In genomic region chr1:16101618-16102017, GRCh38 we compare ENCODE assay signal across 18 cellular contexts. TPM values are rescaled to one million over a fixed set of nuclear protein-coding genes. Genes with fewer than 3 reads are reported as not detected.
DNase-seq lines count a peak whose midpoint lies in the region; ATAC-seq, FAIRE-seq and TF ChIP-seq lines count a peak whose summit lies in the region.
"Had no signal": no experiment of that assay in that cellular context is flagged by ENCODE, and none has a peak within 500 bp of the region (broad histone marks: within the 10 kb centered on the region; RNA-seq: fewer than 3 reads in every experiment).

No MANE protein-coding gene starts in this region.

- H2BK120ac ChIP-seq in trophoblast cell (ENCODE audit: insufficient read depth, low read length, poor library complexity): no peak overlapping the region

- no peak overlapping the region for H3K4ac ChIP-seq in trophoblast cell (ENCODE audit: low read depth, low read length)

- peaks cover 14% of the 10 kb centered on the region in 2 donors for H3K27me3 Mint-ChIP-seq in natural killer cell treated with Interleukin-12 subunit alpha and Interleukin-12 subunit beta and Interleukin-15 and Interleukin-18, amount 100 ng/mL, for 72 hours

- no peak overlapping the region for H2BK12ac ChIP-seq in trophoblast cell (ENCODE audit: low read length)

- POLR2A ChIA-PET in HepG2 (lab: Yijun Ruan, JAX): no interaction called here

- in situ Hi-C loops in HepG2 (cut with HindIII; ENCODE audit: extremely low pct_ligation_motif_present, low pct_unique_long_range_greater_than_20kb): no loop called here

- H3K36me3 ChIP-seq in HepG2 (replicated peaks in 1 of 2; ENCODE audit: control insufficient read depth in 1 of 2, insufficient read depth in 2 of 2, low read length in 2 of 2) (no peaks in the 10 kb centered on the region), right lobe of liver (no peaks in the 10 kb centered on the region), kidney (ENCODE audit: control insufficient read depth in 1 of 2, insufficient read depth in 2 of 2, low read length in 2 of 2) (no peaks in the 10 kb centered on the region), trophoblast cell (ENCODE audit: control insufficient read depth in 1 of 2, insufficient read depth in 2 of 2, low read length in 2 of 2) (no peaks in the 10 kb centered on the region)
- H3K36me3 ChIP-seq: HAP-1 had no signal

- peak overlapping the region; percentile 61 for H3K4me2 ChIP-seq in HepG2 (ENCODE audit: low read depth, low read length)
- no peak overlapping the region for H3K4me2 ChIP-seq in trophoblast cell (ENCODE audit: low read length)

- H3K9me3 Mint-ChIP-seq in natural killer cell treated with Interleukin-12 subunit alpha and Interleukin-12 subunit beta and Interleukin-15 and Interleukin-18, amount 100 ng/mL, for 72 hours: no peaks in the 10 kb centered on the region

- no peak overlapping the region for H4K8ac ChIP-seq in trophoblast cell (ENCODE audit: low read depth, low read length)

- no peak overlapping the region for H3K23ac ChIP-seq in trophoblast cell (ENCODE audit: low read length)

- H2AK5ac ChIP-seq in trophoblast cell (ENCODE audit: low read length): no peak overlapping the region

- H3K27ac ChIP-seq in HepG2 (ENCODE audit: extremely low read length, insufficient read depth, low read length) (no peak overlapping the region), right lobe of liver (no peak overlapping the region), kidney (ENCODE audit: low read depth in 2 of 2, low read length in 2 of 2) (no peak overlapping the region), trophoblast cell (ENCODE audit: low read depth, low read length) (no peak overlapping the region)
- H3K27ac ChIP-seq: 22Rv1 had no signal

- no peaks in the 10 kb centered on the region for H3K9me3 ChIP-seq in HepG2 (ENCODE audit: low read length)
- no peaks in the 10 kb centered on the region for H3K9me3 ChIP-seq in right lobe of liver
- H3K9me3 ChIP-seq in kidney (ENCODE audit: control insufficient read depth in 1 of 2, low read length in 2 of 2): no peaks in the 10 kb centered on the region
- peaks cover 4% of the 10 kb centered on the region for H3K9me3 ChIP-seq in trophoblast cell (ENCODE audit: insufficient read depth, low read depth, low read length)

- H4K91ac ChIP-seq in trophoblast cell (ENCODE audit: low read depth, low read length): no peak overlapping the region

- ATAC-seq in HepG2: peak; percentile 35; the same call in 1 of the 3 replicates
- ATAC-seq in right lobe of liver: no peak
- ATAC-seq in GM21619 (IDR thresholded peaks at IDR 0.05; ENCODE audit: unreplicated experiment): no peak
- ATAC-seq in natural killer cell treated with Interleukin-12 subunit alpha and Interleukin-12 subunit beta and Interleukin-15 and Interleukin-18, amount 100 ng/mL, for 72 hours: no peak

- no peaks in the 10 kb centered on the region for H3K4me1 Mint-ChIP-seq in natural killer cell treated with Interleukin-12 subunit alpha and Interleukin-12 subunit beta and Interleukin-15 and Interleukin-18, amount 100 ng/mL, for 72 hours (ENCODE audit: low read depth in 2 of 2)
- H3K4me1 Mint-ChIP-seq: CD14-positive monocyte had no signal

- no peak overlapping the region for H3K18ac ChIP-seq in trophoblast cell (ENCODE audit: low read length)

- no TSS peak for BruUV-seq in HepG2 (replicated peaks; lab: Mats Ljungman, UMichigan)

- CTCF ChIA-PET in HepG2 (lab: Yijun Ruan, JAX; ENCODE audit: low intra/inter-chr PET ratio, low total read pairs): no interaction called here

- H3K4me3 Mint-ChIP-seq in natural killer cell treated with Interleukin-12 subunit alpha and Interleukin-12 subunit beta and Interleukin-15 and Interleukin-18, amount 100 ng/mL, for 72 hours: no peak overlapping the region
- H3K4me3 Mint-ChIP-seq: CD14-positive monocyte had no signal

- TF ChIP-seq POLR2A in HepG2 (IDR thresholded peaks at IDR 0.05; ENCODE audit: insufficient read depth in 1 of 2, low read depth in 2 of 2, low read length in 2 of 2): no peak
- no peak for TF ChIP-seq POLR2A in right lobe of liver (IDR thresholded peaks at IDR 0.05)

- H4K12ac ChIP-seq in trophoblast cell (ENCODE audit: low read depth, low read length): no peak overlapping the region

- TF ChIP-seq EP300 in HepG2 (IDR thresholded peaks at IDR 0.05; ENCODE audit: low read depth in 2 of 2, low read length in 2 of 2): no peak
- no peak for TF ChIP-seq EP300 in HepG2 (CRISPR knock-in tag; IDR thresholded peaks at IDR 0.05; ENCODE audit: borderline replicate concordance)

- no peak overlapping the region for H3K14ac ChIP-seq in trophoblast cell (ENCODE audit: low read length)

- H3K79me2 ChIP-seq in HepG2 (ENCODE audit: insufficient read depth, low read length) (no peaks in the 10 kb centered on the region), trophoblast cell (ENCODE audit: control insufficient read depth, insufficient read depth, low read length, poor library complexity) (peaks cover 2% of the 10 kb centered on the region)

- H3K4me3 ChIP-seq in HepG2 (replicated peaks in 1 of 3; ENCODE audit: insufficient read depth in 1 of 3, low read depth in 2 of 3, low read length in 3 of 3) (no peak overlapping the region), right lobe of liver (no peak overlapping the region), kidney (ENCODE audit: low read length in 2 of 2) (no peak overlapping the region), trophoblast cell (ENCODE audit: low read depth, low read length) (no peak overlapping the region)
- H3K4me3 ChIP-seq: HAP-1 had no signal

- intact Hi-C loops in HepG2 (cut with micrococcal nuclease; ENCODE audit: unreplicated experiment) (no loop called here), right lobe of liver (cut with DNase I) (no loop called here), kidney (cut with DNase I) (no loop called here)

- H3K27ac Mint-ChIP-seq in natural killer cell treated with Interleukin-12 subunit alpha and Interleukin-12 subunit beta and Interleukin-15 and Interleukin-18, amount 100 ng/mL, for 72 hours: no peak overlapping the region
- H3K27ac Mint-ChIP-seq: CD14-positive monocyte had no signal

- H4K20me1 ChIP-seq in HepG2 (ENCODE audit: insufficient read depth, low read length): no peaks in the 10 kb centered on the region

- TF ChIP-seq RAD21 in HepG2 (CRISPR knock-in tag; IDR thresholded peaks at IDR 0.05): no peak

- H3K36me3 Mint-ChIP-seq in natural killer cell treated with Interleukin-12 subunit alpha and Interleukin-12 subunit beta and Interleukin-15 and Interleukin-18, amount 100 ng/mL, for 72 hours: no peaks in the 10 kb centered on the region
- H3K36me3 Mint-ChIP-seq: CD14-positive monocyte had no signal

- 0% methylated on average over 9 of the region's 9 CpGs for WGBS in HepG2 (ENCODE audit: low lambda C conversion rate)
- 57% methylated on average over 7 of the region's 9 CpGs for WGBS in right lobe of liver (ENCODE audit: insufficient coverage, low coverage, low lambda C conversion rate, missing lambda C conversion rate)
- no CpG with 5 or more reads among the region's 9 CpGs for WGBS in trophoblast cell (ENCODE audit: extremely low coverage, insufficient coverage, insufficient read length)

- peaks cover 30% of the 10 kb centered on the region for H3K4me1 ChIP-seq in HepG2 (ENCODE audit: insufficient read depth, low read length)
- H3K4me1 ChIP-seq in right lobe of liver: no peaks in the 10 kb centered on the region
- no peaks in the 10 kb centered on the region for H3K4me1 ChIP-seq in kidney (ENCODE audit: control insufficient read depth in 1 of 2, insufficient read depth in 1 of 2, low read depth in 1 of 2, low read length in 2 of 2)
- H3K4me1 ChIP-seq in trophoblast cell (ENCODE audit: control insufficient read depth in 1 of 2, insufficient read depth in 2 of 2, low read length in 2 of 2): peaks cover 2 to 5% of the 10 kb centered on the region in 2 experiments
- H3K4me1 ChIP-seq: HAP-1 had no signal

- H3K9ac ChIP-seq in HepG2 (ENCODE audit: insufficient read depth, low read depth, low read length): no peak overlapping the region
- no peak overlapping the region for H3K9ac ChIP-seq in kidney (ENCODE audit: low read length in 2 of 2)
- H3K9ac ChIP-seq in trophoblast cell (ENCODE audit: low read length): no peak overlapping the region

- TF ChIP-seq CTCF in HepG2 (CRISPR knock-in tag; IDR thresholded peaks at IDR 0.05) (no peak), right lobe of liver (IDR thresholded peaks at IDR 0.05) (no peak), kidney (IDR thresholded peaks at IDR 0.05; ENCODE audit: borderline replicate concordance, extremely low read depth, insufficient read depth) (no peak)

- H2BK5ac ChIP-seq in trophoblast cell (ENCODE audit: low read depth, low read length, poor library complexity): no peak overlapping the region

- peak overlapping the region; percentile 54 for H2AFZ ChIP-seq in HepG2 (ENCODE audit: low read length)
- no peak overlapping the region for H2AFZ ChIP-seq in trophoblast cell (ENCODE audit: insufficient read depth, low read length, poor library complexity)

- H3K79me1 ChIP-seq in trophoblast cell (ENCODE audit: low read length): peaks cover 3% of the 10 kb centered on the region

- H3K27me3 ChIP-seq in HepG2 (ENCODE audit: control insufficient read depth in 1 of 2, insufficient read depth in 2 of 2, low read length in 2 of 2) (peaks cover 0 to 7% of the 10 kb centered on the region in 2 experiments; a peak in 3 of 5 replicates), right lobe of liver (no peaks in the 10 kb centered on the region), trophoblast cell (ENCODE audit: insufficient read depth, low read length) (no peaks in the 10 kb centered on the region)

- peak; percentile 44 for DNase-seq in HepG2 (ENCODE audit: low spot score)
- no peak for DNase-seq in right lobe of liver
- peak; percentile 2 for DNase-seq in kidney
- DNase-seq in trophoblast cell: peak; percentile 19 to 87
- DNase-seq in NCI-H2029 (lab: John Stamatoyannopoulos, UW): no peak
- DNase-seq in natural killer cell treated with Interleukin-12 subunit alpha and Interleukin-12 subunit beta and Interleukin-15 and Interleukin-18, amount 100 ng/mL, for 72 hours (ENCODE audit: low spot score): no peak
- DNase-seq in activated naive CD4-positive, alpha-beta T cell treated with anti-CD3 and anti-CD28 coated beads, Interleukin-2, amount 50 U/mL, for 16 hours: no peak
- DNase-seq: DMS79 treated with DMSO at 0.1 percent for 48 hours, NCI-H1105, NCI-H2081 treated with DMSO at 0.1 percent for 48 hours, NCI-H774, OCI-M1, SHP77 had no signal

- FAIRE-seq in HepG2 (lab: Jason Lieb, UNC) (no peak), kidney (lab: Jason Lieb, UNC) (no peak)
- FAIRE-seq: HTR-8/SVneo had no signal

RNA-seq across cellular contexts. Expression of gene FAM131C, which starts 28.2 kb away (rescaled TPM):
- not detected in 2 replicates for total RNA-seq in HepG2 (2016; rRNA removed; fragmentation: Illumina TruSeq; extraction: Trizol)
- not detected in 2 replicates for total RNA-seq in HepG2 (2016; cell fraction: cytosol; rRNA removed; fragmentation: Illumina TruSeq; extraction: Trizol; ENCODE audit: low read depth)
- total RNA-seq in HepG2 (2016; cell fraction: insoluble cytoplasmic fraction; rRNA removed; fragmentation: Illumina TruSeq; extraction: Trizol): not detected in 2 replicates
- not detected in 2 replicates for total RNA-seq in HepG2 (2016; cell fraction: membrane; rRNA removed; fragmentation: Illumina TruSeq; extraction: Trizol)
- total RNA-seq in HepG2 (2016; cell fraction: nucleus; rRNA removed; fragmentation: Illumina TruSeq; extraction: Trizol): not detected in 2 replicates
- 0.07 and 0.10 TPM in 2 replicates for polyA plus RNA-seq in HepG2 (2011; rRNA removed)
- 0.06 and 0.11 TPM in 2 replicates for polyA plus RNA-seq in HepG2 (2011; cell fraction: cytosol; rRNA removed)
- 0.10 and 0.17 TPM in 2 replicates for polyA plus RNA-seq in HepG2 (2011; cell fraction: nucleus; rRNA removed)
- polyA plus RNA-seq in HepG2 (2012): 0.13 and 0.69 TPM in 2 replicates
- not detected in 2 replicates for polyA plus RNA-seq in HepG2 (2016; cell fraction: cytosol; fragmentation: Illumina TruSeq; extraction: Trizol; ENCODE audit: low read depth)
- not detected in 2 replicates for polyA plus RNA-seq in HepG2 (2016; cell fraction: insoluble cytoplasmic fraction; fragmentation: Illumina TruSeq; extraction: Trizol; ENCODE audit: low read depth)
- 0.09 TPM in 1 of 2 replicates, not detected in the other for polyA plus RNA-seq in HepG2 (2016; cell fraction: membrane; fragmentation: Illumina TruSeq; extraction: Trizol; ENCODE audit: low read depth)
- not detected in 2 replicates for polyA plus RNA-seq in HepG2 (2016; cell fraction: nucleus; fragmentation: Illumina TruSeq; extraction: Trizol; ENCODE audit: insufficient read depth, low read depth)
- polyA minus RNA-seq in HepG2 (2011; rRNA and poly(A)+ RNA removed; ENCODE audit: low replicate concordance): 0.22 and 1.1 TPM in 2 replicates
- not detected in 2 replicates for polyA minus RNA-seq in HepG2 (2011; cell fraction: cytosol; rRNA and poly(A)+ RNA removed)
- polyA minus RNA-seq in HepG2 (2011; cell fraction: nucleus; rRNA and poly(A)+ RNA removed): not detected in 2 replicates
- under 1 TPM in 2 of 6 experiments, not detected in 4; 0.19 to 1.00 TPM for total RNA-seq in right lobe of liver
- total RNA-seq in kidney: 5.0 TPM
- polyA plus RNA-seq in kidney (ENCODE audit: insufficient read depth, low read depth, low replicate concordance): 12.0 TPM
- polyA plus RNA-seq in trophoblast cell (2013): 0.04 TPM in 2 replicates
- not detected for total RNA-seq in natural killer cell treated with Interleukin-12 subunit alpha and Interleukin-12 subunit beta and Interleukin-15 and Interleukin-18, amount 100 ng/mL, for 72 hours
- polyA plus RNA-seq: CD14-positive monocyte had no signal

RNA-seq across cellular contexts. Expression of gene EPHA2, which starts 54.3 kb away (rescaled TPM):
- total RNA-seq in HepG2 (2016; rRNA removed; fragmentation: Illumina TruSeq; extraction: Trizol) (15.5 and 33.6 TPM in 2 replicates), right lobe of liver (10 to 100 TPM in 4 of 6 experiments, 1 to 10 TPM in 2; 6.0 to 14.7 (median 10.8) TPM), kidney (34.2 TPM)
- total RNA-seq in HepG2 (2016; cell fraction: cytosol; rRNA removed; fragmentation: Illumina TruSeq; extraction: Trizol; ENCODE audit: low read depth): 6.7 and 7.8 TPM in 2 replicates
- total RNA-seq in HepG2 (2016; cell fraction: insoluble cytoplasmic fraction; rRNA removed; fragmentation: Illumina TruSeq; extraction: Trizol): 10.8 and 35.8 TPM in 2 replicates
- 14.9 and 16.9 TPM in 2 replicates for total RNA-seq in HepG2 (2016; cell fraction: membrane; rRNA removed; fragmentation: Illumina TruSeq; extraction: Trizol)
- 41.9 and 47.9 TPM in 2 replicates for total RNA-seq in HepG2 (2016; cell fraction: nucleus; rRNA removed; fragmentation: Illumina TruSeq; extraction: Trizol)
- polyA plus RNA-seq in HepG2 (2011; rRNA removed) (53.6 and 62.5 TPM in 2 replicates), kidney (ENCODE audit: insufficient read depth, low read depth, low replicate concordance) (5.5 TPM)
- polyA plus RNA-seq in HepG2 (2011; cell fraction: cytosol; rRNA removed): 39.1 and 62.9 TPM in 2 replicates
- polyA plus RNA-seq in HepG2 (2011; cell fraction: nucleus; rRNA removed): 163 and 212 TPM in 2 replicates
- polyA plus RNA-seq in HepG2 (2012): 25.4 and 56.3 TPM in 2 replicates
- polyA plus RNA-seq in HepG2 (2016; cell fraction: cytosol; fragmentation: Illumina TruSeq; extraction: Trizol; ENCODE audit: low read depth): 2.1 and 2.2 TPM in 2 replicates
- 11.5 and 14.9 TPM in 2 replicates for polyA plus RNA-seq in HepG2 (2016; cell fraction: insoluble cytoplasmic fraction; fragmentation: Illumina TruSeq; extraction: Trizol; ENCODE audit: low read depth)
- polyA plus RNA-seq in HepG2 (2016; cell fraction: membrane; fragmentation: Illumina TruSeq; extraction: Trizol; ENCODE audit: low read depth): 5.7 and 6.8 TPM in 2 replicates
- polyA plus RNA-seq in HepG2 (2016; cell fraction: nucleus; fragmentation: Illumina TruSeq; extraction: Trizol; ENCODE audit: insufficient read depth, low read depth): 84.4 and 87.2 TPM in 2 replicates
- polyA minus RNA-seq in HepG2 (2011; rRNA and poly(A)+ RNA removed; ENCODE audit: low replicate concordance): 69.9 and 218 TPM in 2 replicates
- 72.7 and 86.9 TPM in 2 replicates for polyA minus RNA-seq in HepG2 (2011; cell fraction: cytosol; rRNA and poly(A)+ RNA removed)
- polyA minus RNA-seq in HepG2 (2011; cell fraction: nucleus; rRNA and poly(A)+ RNA removed): 65.6 and 79.3 TPM in 2 replicates
- polyA plus RNA-seq in trophoblast cell (2013): 27.6 and 30.3 TPM in 2 replicates
- not detected for total RNA-seq in natural killer cell treated with Interleukin-12 subunit alpha and Interleukin-12 subunit beta and Interleukin-15 and Interleukin-18, amount 100 ng/mL, for 72 hours
- polyA plus RNA-seq: CD14-positive monocyte had no signal

RNA-seq across cellular contexts. Expression of gene CLCNKB, which starts 58.0 kb away (rescaled TPM):
- total RNA-seq in HepG2 (2016; rRNA removed; fragmentation: Illumina TruSeq; extraction: Trizol) (not detected in 2 replicates), right lobe of liver (not detected), kidney (60.6 TPM)
- not detected in 2 replicates for total RNA-seq in HepG2 (2016; cell fraction: cytosol; rRNA removed; fragmentation: Illumina TruSeq; extraction: Trizol; ENCODE audit: low read depth)
- not detected in 2 replicates for total RNA-seq in HepG2 (2016; cell fraction: insoluble cytoplasmic fraction; rRNA removed; fragmentation: Illumina TruSeq; extraction: Trizol)
- not detected in 2 replicates for total RNA-seq in HepG2 (2016; cell fraction: membrane; rRNA removed; fragmentation: Illumina TruSeq; extraction: Trizol)
- not detected in 2 replicates for total RNA-seq in HepG2 (2016; cell fraction: nucleus; rRNA removed; fragmentation: Illumina TruSeq; extraction: Trizol)
- polyA plus RNA-seq in HepG2 (2011; rRNA removed) (0.04 TPM in 1 of 2 replicates, not detected in the other), kidney (ENCODE audit: insufficient read depth, low read depth, low replicate concordance) (519 TPM)
- polyA plus RNA-seq in HepG2 (2011; cell fraction: cytosol; rRNA removed): not detected in 2 replicates
- polyA plus RNA-seq in HepG2 (2011; cell fraction: nucleus; rRNA removed): 0.09 and 0.13 TPM in 2 replicates
- polyA plus RNA-seq in HepG2 (2012): 0.08 TPM in 1 of 2 replicates, not detected in the other
- polyA plus RNA-seq in HepG2 (2016; cell fraction: cytosol; fragmentation: Illumina TruSeq; extraction: Trizol; ENCODE audit: low read depth): not detected in 2 replicates
- polyA plus RNA-seq in HepG2 (2016; cell fraction: insoluble cytoplasmic fraction; fragmentation: Illumina TruSeq; extraction: Trizol; ENCODE audit: low read depth): not detected in 2 replicates
- polyA plus RNA-seq in HepG2 (2016; cell fraction: membrane; fragmentation: Illumina TruSeq; extraction: Trizol; ENCODE audit: low read depth): not detected in 2 replicates
- not detected in 2 replicates for polyA plus RNA-seq in HepG2 (2016; cell fraction: nucleus; fragmentation: Illumina TruSeq; extraction: Trizol; ENCODE audit: insufficient read depth, low read depth)
- polyA minus RNA-seq in HepG2 (2011; rRNA and poly(A)+ RNA removed; ENCODE audit: low replicate concordance): not detected in 2 replicates
- polyA minus RNA-seq in HepG2 (2011; cell fraction: cytosol; rRNA and poly(A)+ RNA removed): not detected in 2 replicates
- not detected in 2 replicates for polyA minus RNA-seq in HepG2 (2011; cell fraction: nucleus; rRNA and poly(A)+ RNA removed)
- polyA plus RNA-seq in trophoblast cell (2013): 0.17 and 0.18 TPM in 2 replicates
- not detected for total RNA-seq in natural killer cell treated with Interleukin-12 subunit alpha and Interleukin-12 subunit beta and Interleukin-15 and Interleukin-18, amount 100 ng/mL, for 72 hours
- polyA plus RNA-seq: CD14-positive monocyte had no signal

Comparison
In these comparisons a context has a peak if more than half of its experiments do, and no peak if none do; other contexts are left out.
1. DNase-seq: peak in HepG2 (single experiment), kidney (single experiment) and trophoblast cell (2 of 2); none in right lobe of liver (0 of 3), NCI-H2029 (single experiment), natural killer cell treated with Interleukin-12 subunit alpha and Interleukin-12 subunit beta and Interleukin-15 and Interleukin-18, amount 100 ng/mL, for 72 hours (single experiment) and activated naive CD4-positive, alpha-beta T cell treated with anti-CD3 and anti-CD28 coated beads, Interleukin-2, amount 50 U/mL, for 16 hours (single experiment).
2. RNA of gene EPHA2, which starts 54.3 kb away (total RNA-seq): 34.2 TPM in kidney (single experiment), 6.7 to 47.9 TPM in HepG2 and 6.0 to 14.7 TPM in right lobe of liver; not detected in natural killer cell treated with Interleukin-12 subunit alpha and Interleukin-12 subunit beta and Interleukin-15 and Interleukin-18, amount 100 ng/mL, for 72 hours; every median in the first group is over 4 times any median in the second.
3. RNA of gene CLCNKB, which starts 58.0 kb away (total RNA-seq): 60.6 TPM in kidney (single experiment); not detected in HepG2, not detected in right lobe of liver and not detected in natural killer cell treated with Interleukin-12 subunit alpha and Interleukin-12 subunit beta and Interleukin-15 and Interleukin-18, amount 100 ng/mL, for 72 hours; every median in the first group is over 10 times any median in the second.